8 cellular contexts compared by ENCODE assay signal in the genomic region with DNA sequence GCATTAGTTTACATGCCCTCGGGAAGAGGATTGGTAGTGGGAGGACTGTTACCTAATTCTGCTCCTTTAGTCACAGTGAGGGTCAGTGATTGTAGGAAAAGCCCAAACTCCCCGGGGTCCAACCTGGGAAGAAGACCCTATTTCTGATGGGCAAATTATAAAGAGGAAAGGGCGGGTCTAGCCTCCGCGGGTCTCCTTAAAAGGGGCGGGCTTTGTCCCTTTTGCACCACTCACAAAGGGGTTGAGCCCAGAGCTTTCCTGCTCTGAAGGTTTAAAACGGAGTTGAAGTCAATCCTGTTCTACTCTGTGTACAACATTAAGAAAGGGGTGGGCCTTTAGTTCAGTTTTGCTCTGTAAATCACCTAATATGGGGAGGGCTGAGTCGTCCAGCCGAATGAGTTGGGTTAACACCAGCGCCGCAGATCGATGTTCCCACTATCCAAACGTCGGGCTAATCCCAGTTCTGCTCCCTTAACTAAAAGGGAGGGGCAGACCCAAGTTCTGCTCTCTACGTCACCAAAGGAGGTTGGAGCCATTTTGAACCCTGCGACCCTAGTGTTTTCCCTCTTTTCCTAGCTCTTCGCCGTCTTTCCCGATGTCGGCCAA. TPM values are rescaled to one million over a fixed set of nuclear protein-coding genes. Genes with fewer than 3 reads are reported as not detected.
DNase-seq lines count a peak whose midpoint lies in the region; ATAC-seq and TF ChIP-seq lines count a peak whose summit lies in the region.

No MANE protein-coding gene starts in this region.

- no TSS peak for BruUV-seq in IMR-90 (replicated peaks; lab: Mats Ljungman, UMichigan)

- H3K4me3 ChIP-seq in GM12875 (ENCODE audit: low read depth, low read length) (peak overlapping the region; percentile 51), IMR-90 (ENCODE audit: insufficient read depth, low read depth, low read length) (peak overlapping the region; percentile 45), mucosa of descending colon (peak overlapping the region; percentile 25)

- no peaks in the 10 kb centered on the region for H3K27me3 ChIP-seq in IMR-90 (ENCODE audit: control insufficient read depth, insufficient read depth, low read length)

- H3K4me1 ChIP-seq in IMR-90 (ENCODE audit: control insufficient read depth, insufficient read depth, low read length) (peaks cover 5% of the 10 kb centered on the region), mucosa of descending colon (ENCODE audit: low read depth) (peaks cover 40% of the 10 kb centered on the region)

- H3K56ac ChIP-seq in IMR-90 (ENCODE audit: extremely low read depth, insufficient read depth, low read length), result peak overlapping the region; percentile 91

- H3K4ac ChIP-seq in IMR-90 (ENCODE audit: low read depth, low read length), result peak overlapping the region; percentile 92

- H3K9ac ChIP-seq in IMR-90 (ENCODE audit: low read depth, low read length), result peak overlapping the region; percentile 70

- CTCF ChIA-PET in IMR-90 (lab: Yijun Ruan, JAX), result interaction anchor here (0.6 to 0.7 kb wide), 2 partner anchors 62 to 608 kb away, joined by 3 read pairs; no protein-coding TSS in a partner anchor

- H3K23ac ChIP-seq in IMR-90 (ENCODE audit: low read depth, low read length), result peak overlapping the region; percentile 88

- H2BK15ac ChIP-seq in IMR-90 (ENCODE audit: low read depth, low read length), result peak overlapping the region; percentile 35; the same call in 2 of the 3 replicates

- peak overlapping the region; percentile 82 for H4K91ac ChIP-seq in IMR-90 (ENCODE audit: insufficient read depth, low read depth, low read length)

- in situ Hi-C loops in IMR-90 (cut with MboI; ENCODE audit: low sequenced_read_pairs), result loop anchor here (10.0 to 25.0 kb wide), 2 partner anchors 202 to 785 kb away; a partner anchor contains a TSS
- in situ Hi-C loops in SK-MEL-5 (cut with HindIII; ENCODE audit: low pct_unique_long_range_greater_than_20kb, low sequenced_read_pairs), result no loop called here

- peak overlapping the region; percentile 70 for H3K18ac ChIP-seq in IMR-90 (ENCODE audit: low read depth, low read length)

- H3K14ac ChIP-seq in IMR-90 (replicated peaks; ENCODE audit: low read depth, low read length), result peak overlapping the region; percentile 82

- peaks cover 30% of the 10 kb centered on the region for H3K9me1 ChIP-seq in IMR-90 (ENCODE audit: insufficient read depth, low read length)

- H2AFZ ChIP-seq in IMR-90 (replicated peaks; ENCODE audit: low read length, poor library complexity), result peak overlapping the region; percentile 84

- dilution Hi-C loops in IMR-90 (cut with HindIII; ENCODE audit: low sequenced_read_pairs, unreplicated experiment), result no loop called here

- H3K9me3 ChIP-seq in IMR-90 (ENCODE audit: control insufficient read depth, insufficient read depth, low read length), result no peaks in the 10 kb centered on the region
- no peaks in the 10 kb centered on the region for H3K9me3 ChIP-seq in mucosa of descending colon

- peak; percentile 53 for TF ChIP-seq POLR2A in IMR-90 (IDR thresholded peaks at IDR 0.05; ENCODE audit: low read depth, low read length)

- peaks cover 35 to 59% of the 10 kb centered on the region in 2 experiments for H3K79me1 ChIP-seq in IMR-90 (ENCODE audit: low read depth in 1 of 2, low read length in 2 of 2)

- no peak overlapping the region; the same call in 1 of the 2 replicates for H2BK20ac ChIP-seq in IMR-90 (ENCODE audit: low read depth, low read length)

- POLR2A ChIA-PET in IMR-90 (lab: Charles Lee; ENCODE audit: unreplicated experiment), result interaction anchor here (0.6 to 1.4 kb wide), 5 partner anchors 9 to 18 kb away, joined by 3 to 6 read pairs (median 4); no protein-coding TSS in a partner anchor

- 0% methylated on average over 5 of the region's 20 CpGs; no CpG with 5 or more reads in 1 of the 2 experiments for WGBS in IMR-90 (ENCODE audit: extremely low coverage in 2 of 2, insufficient read length in 1 of 2), 2 experiments

- H3K4me2 ChIP-seq in IMR-90 (ENCODE audit: low read depth, low read length), result peak overlapping the region; percentile 80

- H2AK9ac ChIP-seq in IMR-90 (replicated peaks; ENCODE audit: low read depth, low read length, poor library complexity), result peak overlapping the region; percentile 87

- intact Hi-C loops in IMR-90 (cut with micrococcal nuclease) (loop anchor here (2.0 to 5.0 kb wide), 2 partner anchors 24 to 60 kb away; no protein-coding TSS in a partner anchor), mucosa of descending colon (cut with DNase I, micrococcal nuclease) (no loop called here)

- H4K8ac ChIP-seq in IMR-90 (ENCODE audit: low read depth in 2 of 2, low read length in 2 of 2), result peak overlapping the region; percentile 55 to 89

- H2BK120ac ChIP-seq in IMR-90 (ENCODE audit: low read depth, low read length), result peak overlapping the region; percentile 65

- peak overlapping the region; percentile 94 for H2AK5ac ChIP-seq in IMR-90 (ENCODE audit: low read depth, low read length)

- H3K27ac ChIP-seq in IMR-90 (ENCODE audit: insufficient read depth, low read length), result peak overlapping the region; percentile 74

- peak overlapping the region; percentile 77 for H4K5ac ChIP-seq in IMR-90 (ENCODE audit: low read depth, low read length)

- peak overlapping the region; percentile 90 for H2BK5ac ChIP-seq in IMR-90 (ENCODE audit: low read depth, low read length, poor library complexity, severe bottlenecking)

- DNase-seq in IMR-90, result no peak
- peak; percentile 38 for DNase-seq in SK-MEL-5 (ENCODE audit: low read depth, low spot score)
- peak; percentile 79 for DNase-seq in dermis blood vessel endothelial cell
- no peak for DNase-seq in mucosa of descending colon
- no peak for DNase-seq in mesenteric fat pad (ENCODE audit: low spot score)

- peaks cover 5% of the 10 kb centered on the region; the same call in 1 of the 2 replicates for H3K36me3 ChIP-seq in IMR-90 (ENCODE audit: control insufficient read depth, insufficient read depth, low read length)
- peaks cover 4% of the 10 kb centered on the region for H3K36me3 ChIP-seq in mucosa of descending colon (ENCODE audit: low read depth)

- ATAC-seq in IMR-90 (ENCODE audit: low read depth), result peak; percentile 25
- peak; percentile 5 for ATAC-seq in mucosa of descending colon
- no peak for ATAC-seq in GM18868 (IDR thresholded peaks at IDR 0.05; ENCODE audit: unreplicated experiment)
- ATAC-seq in GM19463 (IDR thresholded peaks at IDR 0.05; ENCODE audit: unreplicated experiment), result no peak

- TF ChIP-seq RAD21 in IMR-90 (IDR thresholded peaks at IDR 0.05; ENCODE audit: low read length), result no peak

- TF ChIP-seq CTCF in GM12875 (IDR thresholded peaks at IDR 0.05; ENCODE audit: borderline replicate concordance, insufficient read depth, low read depth, low read length) (no peak), IMR-90 (conservative IDR thresholded peaks at IDR 0.05; ENCODE audit: low read depth, low read length) (no peak), mucosa of descending colon (IDR thresholded peaks at IDR 0.05) (no peak)

- peaks cover 3% of the 10 kb centered on the region; the same call in 1 of the 2 replicates for H4K20me1 ChIP-seq in IMR-90 (ENCODE audit: insufficient read depth, low read length)

RNA-seq across cellular contexts. Expression of a gene that starts 0.9 kb away (rescaled TPM):
- 18.8 and 28.1 TPM in 2 replicates for total RNA-seq in IMR-90 (2012; rRNA removed)
- 34.1 and 41.4 TPM in 2 replicates for polyA plus RNA-seq in IMR-90 (2012; rRNA removed)
- 33.4 and 41.0 TPM in 2 replicates for polyA plus RNA-seq in IMR-90 (2012; cell fraction: cytosol; rRNA removed)
- polyA plus RNA-seq in IMR-90 (2012; cell fraction: nucleus; rRNA removed; ENCODE audit: low replicate concordance), result 16.1 and 29.7 TPM in 2 replicates
- 23.9 and 29.5 TPM in 2 replicates for total RNA-seq in SK-MEL-5 (2014; rRNA removed; shearing (Covaris generic))
- polyA plus RNA-seq in SK-MEL-5 (2015; cell fraction: cytosol; rRNA removed), result 34.4 and 38.4 TPM in 2 replicates
- 5.7 and 7.5 TPM in 2 replicates for polyA plus RNA-seq in SK-MEL-5 (2015; cell fraction: nucleus; rRNA removed)
- total RNA-seq in dermis blood vessel endothelial cell, result 31.6 and 53.1 TPM in 2 replicates
- 100 to 1,000 TPM in 1 of 3 donors, 10 to 100 TPM in 2; 79.0 to 114 (median 85.0) TPM for total RNA-seq in mucosa of descending colon
- total RNA-seq in mesenteric fat pad, result 32.3 TPM

RNA-seq across cellular contexts. Expression of a gene that starts 1.4 kb away (rescaled TPM):
- 27.2 TPM in 2 replicates for total RNA-seq in IMR-90 (2012; rRNA removed)
- polyA plus RNA-seq in IMR-90 (2012; rRNA removed), result 116 and 126 TPM in 2 replicates
- 104 and 146 TPM in 2 replicates for polyA plus RNA-seq in IMR-90 (2012; cell fraction: cytosol; rRNA removed)
- 76.1 and 123 TPM in 2 replicates for polyA plus RNA-seq in IMR-90 (2012; cell fraction: nucleus; rRNA removed; ENCODE audit: low replicate concordance)
- total RNA-seq in SK-MEL-5 (2014; rRNA removed; shearing (Covaris generic)), result 77.8 and 85.2 TPM in 2 replicates
- 132 and 145 TPM in 2 replicates for polyA plus RNA-seq in SK-MEL-5 (2015; cell fraction: cytosol; rRNA removed)
- 40.4 and 42.1 TPM in 2 replicates for polyA plus RNA-seq in SK-MEL-5 (2015; cell fraction: nucleus; rRNA removed)
- total RNA-seq in dermis blood vessel endothelial cell, result 9.5 and 22.2 TPM in 2 replicates
- total RNA-seq in mucosa of descending colon, result 10 to 100 TPM; 49.0 to 60.1 (median 56.2) TPM
- 39.9 TPM for total RNA-seq in mesenteric fat pad

RNA-seq across cellular contexts. Expression of a gene that starts 6.8 kb away (rescaled TPM):
- 0.18 and 0.28 TPM in 2 replicates for total RNA-seq in IMR-90 (2012; rRNA removed)
- polyA plus RNA-seq in IMR-90 (2012; rRNA removed), result 4.2 and 4.9 TPM in 2 replicates
- polyA plus RNA-seq in IMR-90 (2012; cell fraction: cytosol; rRNA removed), result 1.1 and 2.2 TPM in 2 replicates
- 30.4 and 52.1 TPM in 2 replicates for polyA plus RNA-seq in IMR-90 (2012; cell fraction: nucleus; rRNA removed; ENCODE audit: low replicate concordance)
- 0.35 and 0.85 TPM in 2 replicates for total RNA-seq in SK-MEL-5 (2014; rRNA removed; shearing (Covaris generic))
- 0.54 and 0.77 TPM in 2 replicates for polyA plus RNA-seq in SK-MEL-5 (2015; cell fraction: cytosol; rRNA removed)
- polyA plus RNA-seq in SK-MEL-5 (2015; cell fraction: nucleus; rRNA removed), result 9.4 and 34.2 TPM in 2 replicates
- total RNA-seq in dermis blood vessel endothelial cell, result 0.74 and 0.85 TPM in 2 replicates
- total RNA-seq in mucosa of descending colon, result 1 to 10 TPM; 5.3 to 8.1 (median 6.3) TPM
- 5.7 TPM for total RNA-seq in mesenteric fat pad

RNA-seq across cellular contexts. Expression of a gene that starts 12.7 kb away (rescaled TPM):
- total RNA-seq in IMR-90 (2012; rRNA removed) (13.9 and 17.7 TPM in 2 replicates), dermis blood vessel endothelial cell (62.3 and 85.6 TPM in 2 replicates), mucosa of descending colon (10 to 100 TPM; 49.4 to 97.7 (median 53.9) TPM), mesenteric fat pad (51.5 TPM)
- polyA plus RNA-seq in IMR-90 (2012; rRNA removed), result 56.8 and 58.0 TPM in 2 replicates
- polyA plus RNA-seq in IMR-90 (2012; cell fraction: cytosol; rRNA removed), result 28.8 and 42.1 TPM in 2 replicates
- polyA plus RNA-seq in IMR-90 (2012; cell fraction: nucleus; rRNA removed; ENCODE audit: low replicate concordance), result 262 and 270 TPM in 2 replicates
- 16.7 and 17.7 TPM in 2 replicates for total RNA-seq in SK-MEL-5 (2014; rRNA removed; shearing (Covaris generic))
- polyA plus RNA-seq in SK-MEL-5 (2015; cell fraction: cytosol; rRNA removed), result 43.1 and 57.4 TPM in 2 replicates
- 136 and 178 TPM in 2 replicates for polyA plus RNA-seq in SK-MEL-5 (2015; cell fraction: nucleus; rRNA removed)

RNA-seq across cellular contexts. Expression of a gene that starts 12.9 kb away (rescaled TPM):
- total RNA-seq in IMR-90 (2012; rRNA removed) (0.18 and 0.28 TPM in 2 replicates), dermis blood vessel endothelial cell (1.3 and 2.7 TPM in 2 replicates), mucosa of descending colon (10 to 100 TPM; 16.9 to 32.1 (median 21.5) TPM), mesenteric fat pad (15.5 TPM)
- 4.7 and 5.7 TPM in 2 replicates for polyA plus RNA-seq in IMR-90 (2012; rRNA removed)
- 0.71 and 1.8 TPM in 2 replicates for polyA plus RNA-seq in IMR-90 (2012; cell fraction: cytosol; rRNA removed)
- polyA plus RNA-seq in IMR-90 (2012; cell fraction: nucleus; rRNA removed; ENCODE audit: low replicate concordance), result 69.1 and 72.4 TPM in 2 replicates
- 11.4 and 15.0 TPM in 2 replicates for total RNA-seq in SK-MEL-5 (2014; rRNA removed; shearing (Covaris generic))
- 9.7 and 13.9 TPM in 2 replicates for polyA plus RNA-seq in SK-MEL-5 (2015; cell fraction: cytosol; rRNA removed)
- 97.7 and 128 TPM in 2 replicates for polyA plus RNA-seq in SK-MEL-5 (2015; cell fraction: nucleus; rRNA removed)

Comparison
In these comparisons a context has a peak if more than half of its experiments do, and no peak if none do; other contexts are left out.
1. ATAC-seq: peak in IMR-90 (single experiment) and mucosa of descending colon (single experiment); none in GM18868 (single experiment) and GM19463 (single experiment).
2. DNase-seq: peak in SK-MEL-5 (single experiment) and dermis blood vessel endothelial cell (single experiment); none in IMR-90 (single experiment), mucosa of descending colon (0 of 3) and mesenteric fat pad (single experiment).
3. Peak in every context shown above with its lines, with median percentiles within 50 percentile points of each other: H3K4me3 ChIP-seq.